ENCODE assay signal across 1 cellular context in genomic region chr4:98143001-98143899, GRCh38.
TF ChIP-seq lines count a peak whose summit lies in the region.

STPG2 (minus strand) TSS chr4:98143476.

TF ChIP-seq in H1, 55 proteins besides CTCF, POLR2A, EP300 and RAD21:
- TF ChIP-seq RBBP5 (IDR thresholded peaks at IDR 0.05; ENCODE audit: borderline replicate concordance, low read depth, low read length) (peak; percentile 65; the same call in 1 of the 2 replicates), GABPA (IDR thresholded peaks at IDR 0.05; ENCODE audit: borderline replicate concordance, insufficient read depth, low read length) (peak; percentile 65; the same call in 1 of the 2 replicates), POU5F1 (IDR thresholded peaks at IDR 0.05; ENCODE audit: low read depth, low read length) (no peak), TEAD4 (IDR thresholded peaks at IDR 0.05; ENCODE audit: low read depth, low read length) (no peak), CTBP2 (IDR thresholded peaks at IDR 0.05; ENCODE audit: borderline replicate concordance, insufficient read depth, insufficient read length, low read length) (no peak), NANOG (IDR thresholded peaks at IDR 0.05; ENCODE audit: insufficient read depth, low read depth, low read length, poor library complexity, severe bottlenecking) (no peak), CHD7 (IDR thresholded peaks at IDR 0.05; ENCODE audit: insufficient replicate concordance, low read length) (peak; percentile 27), ASH2L (IDR thresholded peaks at IDR 0.05; ENCODE audit: low read length) (peak; percentile 86), CBX5 (IDR thresholded peaks at IDR 0.05; ENCODE audit: low read depth, low read length) (no peak), NRF1 (IDR thresholded peaks at IDR 0.05; ENCODE audit: low read depth, low read length) (peak; percentile 89), TAF7 (optimal IDR thresholded peaks at IDR 0.05; ENCODE audit: borderline replicate concordance, low read depth, low read length) (peak; percentile 11), SP4 (IDR thresholded peaks at IDR 0.05; ENCODE audit: low read length) (peak; percentile 56; the same call in 1 of the 2 replicates), TBP (IDR thresholded peaks at IDR 0.05; ENCODE audit: low read depth, low read length) (peak; percentile 70; the same call in 1 of the 2 replicates), YY1 (IDR thresholded peaks at IDR 0.05; ENCODE audit: low read depth, low read length) (peak; percentile 26; the same call in 1 of the 2 replicates), RFX5 (IDR thresholded peaks at IDR 0.05; ENCODE audit: borderline replicate concordance, low read depth, low read length) (no peak), BACH1 (IDR thresholded peaks at IDR 0.05; ENCODE audit: low read length) (no peak), POLR2AphosphoS5 (IDR thresholded peaks at IDR 0.05; ENCODE audit: low read depth, low read length) (peak; percentile 69), SP1 (IDR thresholded peaks at IDR 0.05; ENCODE audit: low read depth, low read length) (0 out of 2 replicates have a peak, but pooled peaks have one; percentile 23), SIN3A (conservative IDR thresholded peaks at IDR 0.05 in 1 of 2, IDR thresholded peaks at IDR 0.05 in 1 of 2; ENCODE audit: low read depth in 1 of 2, low read length in 2 of 2) (0 out of 4 replicates have a peak, but pooled peaks of 1 of the 2 experiments have one; percentile 23), TCF12 (IDR thresholded peaks at IDR 0.05; ENCODE audit: low read depth, low read length) (0 out of 2 replicates have a peak, but pooled peaks have one; percentile 3), MAFK (IDR thresholded peaks at IDR 0.05; ENCODE audit: low read depth, low read length) (no peak), CBX8 (IDR thresholded peaks at IDR 0.05; ENCODE audit: borderline replicate concordance, low read depth, low read length) (no peak), SAP30 (IDR thresholded peaks at IDR 0.05; ENCODE audit: insufficient read depth, insufficient replicate concordance, low read length) (peak; percentile 50), MAX (IDR thresholded peaks at IDR 0.05) (peak; percentile 79), KDM4A (IDR thresholded peaks at IDR 0.05; ENCODE audit: low read depth, low read length, severe bottlenecking) (peak; percentile 58), CEBPB (IDR thresholded peaks at IDR 0.05; ENCODE audit: low read depth, low read length) (no peak), ATF2 (IDR thresholded peaks at IDR 0.05; ENCODE audit: low read length) (no peak), HDAC2 (IDR thresholded peaks at IDR 0.05; ENCODE audit: borderline replicate concordance in 1 of 2, low read depth in 2 of 2, low read length in 2 of 2) (peak in 1 of 2 experiments; percentile 70; a peak in 1 of 4 replicates), CHD1 (IDR thresholded peaks at IDR 0.05; ENCODE audit: low read depth, low read length) (no peak), PHF8 (conservative IDR thresholded peaks at IDR 0.05; ENCODE audit: low read depth, low read length) (peak; percentile 77), JUN (IDR thresholded peaks at IDR 0.05; ENCODE audit: low read depth, low read length) (no peak), JUND (IDR thresholded peaks at IDR 0.05; ENCODE audit: low read length) (no peak), CHD2 (IDR thresholded peaks at IDR 0.05; ENCODE audit: low read length) (0 out of 2 replicates have a peak, but pooled peaks have one; percentile 19), BCL11A (IDR thresholded peaks at IDR 0.05; ENCODE audit: low read depth in 2 of 2, low read length in 2 of 2) (no peak), TAF1 (IDR thresholded peaks at IDR 0.05; ENCODE audit: low read depth, low read length) (peak; percentile 81), E2F6 (IDR thresholded peaks at IDR 0.05) (peak; percentile 95)
TF ChIP-seq in H1: peak in this region for 21.
